Comparison of ENCODE assay signal across 18 cellular contexts in the genomic region with DNA sequence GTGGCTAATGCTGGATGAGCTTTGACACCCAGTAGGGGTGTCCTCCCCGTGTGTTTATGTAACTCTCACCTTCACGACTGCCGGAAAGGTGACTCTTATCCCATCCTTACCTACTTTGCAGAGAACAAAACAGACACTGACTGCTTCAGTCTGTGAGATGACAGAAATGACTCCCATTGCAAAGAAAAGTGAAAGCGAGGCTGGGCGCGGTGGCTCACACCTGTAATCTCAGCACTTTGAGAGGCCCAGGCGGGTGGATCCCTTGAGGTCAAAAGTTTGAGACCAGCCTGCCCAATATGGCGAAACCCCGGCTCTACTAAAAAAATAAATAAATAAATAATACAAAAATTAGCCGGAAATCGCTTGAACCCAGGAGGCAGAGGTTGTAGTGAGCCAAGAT.
DNase-seq lines count a peak whose midpoint lies in the region; ATAC-seq and TF ChIP-seq lines count a peak whose summit lies in the region.
"Had no signal": no experiment of that assay in that cellular context is flagged by ENCODE, and none has a peak within 500 bp of the region (broad histone marks: within the 10 kb centered on the region; RNA-seq: fewer than 3 reads in every experiment).

No MANE protein-coding gene starts in this region.

- H3K27ac Mint-ChIP-seq in T-helper 1 cell treated with Interleukin-12 subunit alpha and Interleukin-12 subunit beta and Interleukin-4 antibody, amounts not matched to agents 30 μg/mL and 1 μg/mL, for 36 hours, result peak overlapping the region; percentile 29
- H3K27ac Mint-ChIP-seq in naive thymus-derived CD4-positive, alpha-beta T cell, result peak overlapping the region in 7 of 9 donors; percentile 58 to 92 (median 80)
- H3K27ac Mint-ChIP-seq: HFFc6 had no signal

- H3K4me1 Mint-ChIP-seq in T-helper 1 cell treated with Interleukin-12 subunit alpha and Interleukin-12 subunit beta and Interleukin-4 antibody, amounts not matched to agents 30 μg/mL and 1 μg/mL, for 36 hours (ENCODE audit: low read depth), result peaks cover 13% of the 10 kb centered on the region
- peaks cover 0 to 22% (median 12%) of the 10 kb centered on the region in 7 donors for H3K4me1 Mint-ChIP-seq in naive thymus-derived CD4-positive, alpha-beta T cell

- no peaks in the 10 kb centered on the region for H3K9me3 Mint-ChIP-seq in T-helper 1 cell treated with Interleukin-12 subunit alpha and Interleukin-12 subunit beta and Interleukin-4 antibody, amounts not matched to agents 30 μg/mL and 1 μg/mL, for 36 hours
- H3K9me3 Mint-ChIP-seq in naive thymus-derived CD4-positive, alpha-beta T cell, result no peaks in the 10 kb centered on the region
- H3K9me3 Mint-ChIP-seq: HFFc6 had no signal

- H3K36me3 ChIP-seq in BLaER1 treated with 17β-estradiol and CSF1 and Interleukin-3, amounts not matched to agents 10 nM and 100 nM, result no peaks in the 10 kb centered on the region
- no peaks in the 10 kb centered on the region for H3K36me3 ChIP-seq in naive thymus-derived CD4-positive, alpha-beta T cell (ENCODE audit: control insufficient read depth in 2 of 3, insufficient read depth in 3 of 3, low read length in 3 of 3)
- no peaks in the 10 kb centered on the region for H3K36me3 ChIP-seq in upper lobe of right lung
- H3K36me3 ChIP-seq: SJSA1 had no signal

- ATAC-seq in naive thymus-derived CD4-positive, alpha-beta T cell, result no peak
- ATAC-seq in HG03460 (IDR thresholded peaks at IDR 0.05; ENCODE audit: unreplicated experiment) (no peak), upper lobe of right lung (no peak)

- H4K20me1 ChIP-seq in BLaER1 treated with 17β-estradiol and CSF1 and Interleukin-3, amounts not matched to agents 10 nM and 100 nM, result no peaks in the 10 kb centered on the region

- CTCF ChIA-PET in naive thymus-derived CD4-positive, alpha-beta T cell (lab: Charles Lee), result no interaction called here

- no peak for TF ChIP-seq CTCF in upper lobe of right lung (IDR thresholded peaks at IDR 0.05)

- intact Hi-C loops in naive thymus-derived CD4-positive, alpha-beta T cell (cut with micrococcal nuclease), result no loop called here
- intact Hi-C loops in upper lobe of right lung (cut with DNase I), result no loop called here

- no peak overlapping the region for H3K4me3 ChIP-seq in BLaER1 treated with 17β-estradiol and CSF1 and Interleukin-3, amounts not matched to agents 10 nM and 100 nM
- no peak overlapping the region for H3K4me3 ChIP-seq in naive thymus-derived CD4-positive, alpha-beta T cell (ENCODE audit: low read length)
- no peak overlapping the region for H3K4me3 ChIP-seq in upper lobe of right lung
- H3K4me3 ChIP-seq: SJSA1 had no signal

- H3K27ac ChIP-seq in BLaER1 treated with 17β-estradiol and CSF1 and Interleukin-3, amounts not matched to agents 10 nM and 100 nM, result peak overlapping the region in 7 of 11 experiments; percentile 36 to 93 (median 76); a peak in 12 of 22 replicates
- H3K27ac ChIP-seq in naive thymus-derived CD4-positive, alpha-beta T cell (ENCODE audit: low read depth, low read length), result peak overlapping the region; percentile 70
- H3K27ac ChIP-seq in upper lobe of right lung, result no peak overlapping the region
- H3K27ac ChIP-seq: 22Rv1, SJSA1 had no signal

- H3K27me3 Mint-ChIP-seq in T-helper 1 cell treated with Interleukin-12 subunit alpha and Interleukin-12 subunit beta and Interleukin-4 antibody, amounts not matched to agents 30 μg/mL and 1 μg/mL, for 36 hours (ENCODE audit: low read depth), result no peaks in the 10 kb centered on the region
- H3K27me3 Mint-ChIP-seq in naive thymus-derived CD4-positive, alpha-beta T cell, result peaks cover 0 to 9% (median 0%) of the 10 kb centered on the region in 5 donors

- peak overlapping the region in 10 of 11 experiments; percentile 33 to 93 (median 78); a peak in 19 of 22 replicates for H3K4me2 ChIP-seq in BLaER1 treated with 17β-estradiol and CSF1 and Interleukin-3, amounts not matched to agents 10 nM and 100 nM

- no peaks in the 10 kb centered on the region for H3K36me3 Mint-ChIP-seq in T-helper 1 cell treated with Interleukin-12 subunit alpha and Interleukin-12 subunit beta and Interleukin-4 antibody, amounts not matched to agents 30 μg/mL and 1 μg/mL, for 36 hours (ENCODE audit: low read depth)
- H3K36me3 Mint-ChIP-seq in naive thymus-derived CD4-positive, alpha-beta T cell, result no peaks in the 10 kb centered on the region
- H3K36me3 Mint-ChIP-seq: IgD-negative memory B cell had no signal

- H3K4me1 ChIP-seq in BLaER1 treated with 17β-estradiol and CSF1 and Interleukin-3, amounts not matched to agents 10 nM and 100 nM, result peaks cover 12 to 96% (median 82%) of the 10 kb centered on the region in 10 experiments
- peaks cover 0 to 10% of the 10 kb centered on the region in 2 donors for H3K4me1 ChIP-seq in naive thymus-derived CD4-positive, alpha-beta T cell (ENCODE audit: control insufficient read depth in 2 of 2, insufficient read depth in 2 of 2, low read length in 2 of 2)
- H3K4me1 ChIP-seq in upper lobe of right lung, result peaks cover 11% of the 10 kb centered on the region

- no peaks in the 10 kb centered on the region; a peak in 1 of 22 replicates for H3K9me3 ChIP-seq in BLaER1 treated with 17β-estradiol and CSF1 and Interleukin-3, amounts not matched to agents 10 nM and 100 nM (replicated peaks in 1 of 11)
- H3K9me3 ChIP-seq in naive thymus-derived CD4-positive, alpha-beta T cell (ENCODE audit: control insufficient read depth in 2 of 3, low read length in 3 of 3), result no peaks in the 10 kb centered on the region
- H3K9me3 ChIP-seq in upper lobe of right lung, result no peaks in the 10 kb centered on the region
- H3K9me3 ChIP-seq: SJSA1 had no signal

- H3K9ac ChIP-seq in BLaER1 treated with 17β-estradiol and CSF1 and Interleukin-3, amounts not matched to agents 10 nM and 100 nM, result peak overlapping the region in 4 of 11 experiments; percentile 48 to 78 (median 74); a peak in 7 of 22 replicates

- DNase-seq in T-helper 1 cell (no peak), RPMI8226 (peak; percentile 46), upper lobe of right lung (no peak), HT-29 (ENCODE audit: low spot score) (no peak)
- DNase-seq in naive thymus-derived CD4-positive, alpha-beta T cell, result no peak
- DNase-seq: C1 segment of cervical spinal cord, EL, HFFc6, NCI-H1417 treated with DMSO at 0.1 percent for 48 hours, NCI-H2029 treated with DMSO at 0.1 percent for 48 hours, NCI-H2171 treated with DMSO at 0.1 percent for 48 hours, NCI-H774 had no signal

- POLR2A ChIA-PET in naive thymus-derived CD4-positive, alpha-beta T cell (lab: Charles Lee), result no interaction called here

- H3K27me3 ChIP-seq in BLaER1 treated with 17β-estradiol and CSF1 and Interleukin-3, amounts not matched to agents 10 nM and 100 nM, result peaks cover 0 to 11% (median 0%) of the 10 kb centered on the region in 11 experiments; a peak in 2 of 22 replicates
- no peaks in the 10 kb centered on the region for H3K27me3 ChIP-seq in naive thymus-derived CD4-positive, alpha-beta T cell (ENCODE audit: control insufficient read depth in 2 of 2, insufficient read depth in 2 of 2, low read length in 2 of 2)
- H3K27me3 ChIP-seq in upper lobe of right lung, result no peaks in the 10 kb centered on the region
- H3K27me3 ChIP-seq: SJSA1 had no signal

- no peak overlapping the region for H3K4me3 Mint-ChIP-seq in T-helper 1 cell treated with Interleukin-12 subunit alpha and Interleukin-12 subunit beta and Interleukin-4 antibody, amounts not matched to agents 30 μg/mL and 1 μg/mL, for 36 hours
- no peak overlapping the region for H3K4me3 Mint-ChIP-seq in naive thymus-derived CD4-positive, alpha-beta T cell
- H3K4me3 Mint-ChIP-seq: HFFc6 had no signal
